Comparison of ENCODE assay signal across 11 cellular contexts in genomic region chr13:46575321-46575721, GRCh38. TPM values are rescaled to one million over a fixed set of nuclear protein-coding genes. Genes with fewer than 3 reads are reported as not detected.
DNase-seq lines count a peak whose midpoint lies in the region; ATAC-seq, FAIRE-seq and TF ChIP-seq lines count a peak whose summit lies in the region.
"Had no signal": no experiment of that assay in that cellular context is flagged by ENCODE, and none has a peak within 500 bp of the region (broad histone marks: within the 10 kb centered on the region; RNA-seq: fewer than 3 reads in every experiment).

No MANE protein-coding gene starts in this region.

- no peak overlapping the region for H2AFZ ChIP-seq in GM12878 (ENCODE audit: control insufficient read depth, low read depth, low read length)

- peaks cover 0 to 5% of the 10 kb centered on the region in 2 experiments; a peak in 1 of 4 replicates for H3K36me3 ChIP-seq in GM12878 (ENCODE audit: control insufficient read depth in 2 of 2, insufficient read depth in 2 of 2, low read length in 1 of 2)

- no peak for TF ChIP-seq CTCF in GM13977 (IDR thresholded peaks at IDR 0.05; ENCODE audit: extremely low read depth, insufficient read depth, missing control alignments)
- TF ChIP-seq CTCF in GM12878 (IDR thresholded peaks at IDR 0.05 in 2 of 3, conservative IDR thresholded peaks at IDR 0.05 in 1 of 3; ENCODE audit: control insufficient read depth in 2 of 3, extremely low read depth in 1 of 3, insufficient read depth in 1 of 3, low read depth in 3 of 3, low read length in 3 of 3) = no peak

- peak overlapping the region; percentile 68 for H3K27ac ChIP-seq in GM12878 (ENCODE audit: control insufficient read depth, insufficient read depth)

- H3K4me2 ChIP-seq in GM12878 (ENCODE audit: control insufficient read depth, insufficient read depth) = no peak overlapping the region; the same call in 1 of the 2 replicates

- RAD21 ChIA-PET in GM12878 (lab: Charles Lee; ENCODE audit: unreplicated experiment) = interaction anchor here (0.6 to 7.8 kb wide), 20 partner anchors 9 to 91 kb away, joined by 3 to 73 read pairs (median 5); partner anchors contain the start of gene LRCH1

- no peaks in the 10 kb centered on the region for H3K27me3 ChIP-seq in GM12878 (replicated peaks in 1 of 2; ENCODE audit: control insufficient read depth in 2 of 2, insufficient read depth in 2 of 2, low read length in 1 of 2)

- no TSS peak for BruUV-seq in GM12878 (replicated peaks; lab: Mats Ljungman, UMichigan)

- in situ Hi-C loops in GM13977 (cut with MboI; ENCODE audit: low pct_unique_long_range_greater_than_20kb, low sequenced_read_pairs, unreplicated experiment) (no loop called here), GM12878 (cut with MboI) (no loop called here)

- peak; percentile 34 for DNase-seq in GM13977 (ENCODE audit: low spot score)
- DNase-seq in GM12878 (ENCODE audit: low read depth, low spot score) = peak; percentile 58
- DNase-seq in myocyte (ENCODE audit: low read depth) = peak; percentile 86
- no peak for DNase-seq in hippocampal formation (lab: John Stamatoyannopoulos, UW)
- no peak for DNase-seq in NCI-H1092 (lab: John Stamatoyannopoulos, UW)
- no peak for DNase-seq in NCI-H446 treated with DMSO at 0.1 percent for 48 hours (lab: John Stamatoyannopoulos, UW)
- DNase-seq: activated CD8-positive, alpha-beta memory T cell treated with anti-CD3 and anti-CD28 coated beads for 24 hours; H7; stimulated activated naive CD4-positive, alpha-beta T cell had no signal

- H3K79me2 ChIP-seq in GM12878 (ENCODE audit: control insufficient read depth, insufficient read depth, low read length) = peaks cover 97% of the 10 kb centered on the region

- H3K4me1 ChIP-seq in GM12878 (ENCODE audit: control insufficient read depth, insufficient read depth, low read length) = peaks cover 80% of the 10 kb centered on the region

- peak; percentile 35 for ATAC-seq in HG03066 (IDR thresholded peaks at IDR 0.05; ENCODE audit: low read depth, unreplicated experiment)
- ATAC-seq in GM12878 = peak; percentile 19
- no peak for ATAC-seq in GM19463 (IDR thresholded peaks at IDR 0.05; ENCODE audit: unreplicated experiment)

- SMC1A ChIA-PET in GM12878 (lab: Charles Lee; ENCODE audit: uncharacterized antibody, unreplicated experiment) = interaction anchor here (0.7 to 30.5 kb wide), 20 partner anchors 9 to 114 kb away, joined by 3 to 367 read pairs (median 4); no protein-coding TSS in a partner anchor

- no peak for FAIRE-seq in GM12878 (lab: Jason Lieb, UNC)

- POLR2A ChIA-PET in GM12878 (lab: Charles Lee) = interaction anchor here (0.9 to 2.3 kb wide), 12 partner anchors 9 to 91 kb away, joined by 3 to 14 read pairs (median 5); partner anchors contain the start of gene LRCH1

- TF ChIP-seq RAD21 in GM12878 (IDR thresholded peaks at IDR 0.05; ENCODE audit: insufficient read depth, low read depth, low read length) = no peak

- H4K20me1 ChIP-seq in GM12878 (ENCODE audit: control insufficient read depth, insufficient read depth) = 0 out of 2 replicates have a peak, but pooled peaks cover 3% of the 10 kb centered on the region

- CTCF ChIA-PET in GM12878 (lab: Yijun Ruan, JAX) = interaction anchor here (0.5 to 1.8 kb wide), 14 partner anchors 9 to 94 kb away, joined by 3 to 9 read pairs (median 3); no protein-coding TSS in a partner anchor

- WGBS in GM12878 (ENCODE audit: insufficient coverage, insufficient replicate concordance, low lambda C conversion rate, missing lambda C conversion rate) = 2% methylated on average over 2 of the region's 2 CpGs

- no peak overlapping the region for H3K9ac ChIP-seq in GM12878 (ENCODE audit: control insufficient read depth, insufficient read depth, low read length)

- no peak for TF ChIP-seq POLR2A in GM12878 (IDR thresholded peaks at IDR 0.05; ENCODE audit: low read depth, low read length)

- TF ChIP-seq EP300 in GM12878 (IDR thresholded peaks at IDR 0.05; ENCODE audit: borderline replicate concordance in 1 of 2, control insufficient read depth in 1 of 2, low read depth in 2 of 2, low read length in 2 of 2) = peak in 1 of 2 experiments; percentile 72; a peak in 2 of 4 replicates

- intact Hi-C loops in GM12878 (cut with micrococcal nuclease; ENCODE audit: unreplicated experiment) = loop anchor here (10.0 kb wide), 1 partner anchor 401 kb away; no protein-coding TSS in a partner anchor

- no peak overlapping the region for H3K4me3 ChIP-seq in GM12878

- no peaks in the 10 kb centered on the region for H3K9me3 ChIP-seq in GM12878 (replicated peaks; ENCODE audit: control insufficient read depth, insufficient read depth, low read length)

TF ChIP-seq in GM12878, 131 proteins besides CTCF, POLR2A, EP300 and RAD21 (continues in another document):
- TF ChIP-seq PBX3 (IDR thresholded peaks at IDR 0.05; ENCODE audit: insufficient replicate concordance, low read depth, low read length) (peak; percentile 75), PAX5 (IDR thresholded peaks at IDR 0.05; ENCODE audit: borderline replicate concordance, low read depth, low read length) (peak; percentile 52; the same call in 1 of the 2 replicates), CHD4 (IDR thresholded peaks at IDR 0.05) (no peak), POU2F2 (IDR thresholded peaks at IDR 0.05; ENCODE audit: borderline replicate concordance, low read depth, low read length) (peak; percentile 64; the same call in 1 of the 3 replicates), EED (IDR thresholded peaks at IDR 0.05; ENCODE audit: low read depth) (peak; percentile 87), MTA3 (IDR thresholded peaks at IDR 0.05; ENCODE audit: borderline replicate concordance, low read length) (peak; percentile 90; the same call in 1 of the 2 replicates), POLR2AphosphoS5 (IDR thresholded peaks at IDR 0.05; ENCODE audit: low read length) (0 out of 2 replicates have a peak, but pooled peaks have one; percentile 36), TCF3 (IDR thresholded peaks at IDR 0.05; ENCODE audit: borderline replicate concordance, insufficient read depth, low read depth, low read length) (peak; percentile 93), BMI1 (IDR thresholded peaks at IDR 0.05; ENCODE audit: borderline replicate concordance) (no peak), PRDM15 (CRISPR knock-in tag; IDR thresholded peaks at IDR 0.05) (no peak), NFIC (IDR thresholded peaks at IDR 0.05; ENCODE audit: low read depth, low read length) (peak; percentile 81)

RNA-seq across cellular contexts. Expression of gene LRCH1, which starts 22.4 kb away (rescaled TPM):
- 234 and 245 TPM in 2 replicates for total RNA-seq in GM12878 (2013; cell fraction: nucleolus; rRNA removed)
- total RNA-seq in GM12878 (2014; rRNA removed) (13.2 and 13.8 TPM in 2 replicates), GM12878 (2014; rRNA removed; fragmentation: Illumina TruSeq; extraction: Trizol) (16.8 and 17.5 TPM in 2 replicates), GM12878 (2021) (23.3 and 24.0 TPM in 2 replicates), myocyte (9.9 and 11.8 TPM in 2 replicates)
- polyA plus RNA-seq in GM12878 (2011; ENCODE audit: low read depth) = 11.3 TPM
- polyA plus RNA-seq in GM12878 (2011; rRNA removed) (48.9 and 51.6 TPM in 2 replicates), GM12878 (2014; fragmentation: Illumina TruSeq; extraction: Trizol) (20.0 and 23.4 TPM in 2 replicates), GM12878 (2014; fragmentation: Nextera tagmentation; extraction: Ambion mirVana) (1 to 10 TPM; 5.3 to 5.4 TPM), GM12878 (2014; rRNA removed) (13.8 and 15.6 TPM in 2 replicates), GM12878 (2016; fragmentation: Nextera tagmentation; extraction: Ambion mirVana) (1 to 10 TPM; 7.9 to 9.2 TPM)
- polyA plus RNA-seq in GM12878 (2011; cell fraction: cytosol; rRNA removed) = 21.1 and 23.9 TPM in 2 replicates
- polyA plus RNA-seq in GM12878 (2011; cell fraction: nucleus; rRNA removed) = 43.0 and 54.0 TPM in 2 replicates
- 16.7 and 24.5 TPM in 2 replicates for polyA plus RNA-seq in GM12878 (2012)
- polyA minus RNA-seq in GM12878 (2011; rRNA and poly(A)+ RNA removed) = 76.0 and 94.2 TPM in 2 replicates
- 19.8 and 21.5 TPM in 2 replicates for polyA minus RNA-seq in GM12878 (2011; cell fraction: cytosol; rRNA and poly(A)+ RNA removed)
- polyA minus RNA-seq in GM12878 (2011; cell fraction: nucleus; rRNA and poly(A)+ RNA removed) = 103 and 119 TPM in 2 replicates
- polyA plus RNA-seq in myocyte (2012) = 8.7 TPM

Comparison
In these comparisons a context has a peak if more than half of its experiments do, and no peak if none do; other contexts are left out.
1. DNase-seq: peak in GM13977 (single experiment), GM12878 (single experiment) and myocyte (single experiment); none in hippocampal formation (0 of 2), NCI-H1092 (single experiment) and NCI-H446 treated with DMSO at 0.1 percent for 48 hours (single experiment).